Comparison of ENCODE assay signal across 17 cellular contexts in the genomic region with DNA sequence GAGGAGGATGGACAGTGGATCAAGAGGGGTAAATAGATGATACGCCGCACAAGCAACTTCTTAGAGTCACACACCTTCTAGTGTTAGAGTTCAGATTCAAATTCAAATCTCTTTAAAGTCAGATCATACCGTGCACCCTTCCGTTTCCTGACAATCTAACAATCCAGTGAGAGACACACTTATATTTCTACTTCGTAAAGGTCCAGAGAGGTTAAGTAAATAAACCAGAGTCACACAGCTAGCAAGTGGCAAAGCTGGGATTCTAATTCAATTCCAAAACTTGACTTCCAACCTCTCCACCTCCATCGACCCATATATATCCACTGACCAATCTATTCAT. TPM values are rescaled to one million over a fixed set of nuclear protein-coding genes. Genes with fewer than 3 reads are reported as not detected.
DNase-seq lines count a peak whose midpoint lies in the region; ATAC-seq and FAIRE-seq lines count a peak whose summit lies in the region.
"Had no signal": no experiment of that assay in that cellular context is flagged by ENCODE, and none has a peak within 500 bp of the region (broad histone marks: within the 10 kb centered on the region; RNA-seq: fewer than 3 reads in every experiment).

No MANE protein-coding gene starts in this region.

- WGBS in small intestine, 3 donors, result 82 to 93% (median 82%) methylated on average over 6 of the region's 6 CpGs

- H3K27ac Mint-ChIP-seq in activated CD8-positive, alpha-beta memory T cell treated with anti-CD3 and anti-CD28 coated beads, Interleukin-2, amount 10 ng/mL, durations not matched to agents 7 days and 5 days, result peak overlapping the region; percentile 17
- H3K27ac Mint-ChIP-seq in stimulated activated naive CD8-positive, alpha-beta T cell treated with anti-CD3 and anti-CD28 coated beads, Interleukin-15, Interleukin-2, amounts not matched to agents 100 ng/mL and 50 ng/mL, for 24 hours, result peak overlapping the region; percentile 29
- H3K27ac Mint-ChIP-seq in stimulated activated naive CD8-positive, alpha-beta T cell treated with anti-CD3 and anti-CD28 coated beads, Interleukin-15, amount 100 ng/mL, for 72 hours, result no peak overlapping the region
- no peak overlapping the region for H3K27ac Mint-ChIP-seq in central memory CD8-positive, alpha-beta T cell (ENCODE audit: low read depth)

- H3K27me3 Mint-ChIP-seq in activated CD8-positive, alpha-beta memory T cell treated with anti-CD3 and anti-CD28 coated beads, Interleukin-2, amount 10 ng/mL, durations not matched to agents 7 days and 5 days, result no peaks in the 10 kb centered on the region
- no peaks in the 10 kb centered on the region for H3K27me3 Mint-ChIP-seq in stimulated activated naive CD8-positive, alpha-beta T cell treated with anti-CD3 and anti-CD28 coated beads, Interleukin-15, Interleukin-2, amounts not matched to agents 100 ng/mL and 50 ng/mL, for 24 hours
- no peaks in the 10 kb centered on the region for H3K27me3 Mint-ChIP-seq in stimulated activated naive CD8-positive, alpha-beta T cell treated with anti-CD3 and anti-CD28 coated beads, Interleukin-15, amount 100 ng/mL, for 72 hours
- no peaks in the 10 kb centered on the region for H3K27me3 Mint-ChIP-seq in central memory CD8-positive, alpha-beta T cell

- H3K4me3 ChIP-seq in small intestine (ENCODE audit: low read depth in 1 of 2, low read length in 2 of 2), result no peak overlapping the region
- H3K4me3 ChIP-seq: HAP-1 had no signal

- FAIRE-seq in urothelium cell line (lab: Jason Lieb, UNC), result peak; percentile 40
- no peak for FAIRE-seq in small intestine (lab: Jason Lieb, UNC)
- FAIRE-seq: A204.1 had no signal

- H3K4me1 Mint-ChIP-seq in activated CD8-positive, alpha-beta memory T cell treated with anti-CD3 and anti-CD28 coated beads, Interleukin-2, amount 10 ng/mL, durations not matched to agents 7 days and 5 days, result peaks cover 12% of the 10 kb centered on the region
- peaks cover 26% of the 10 kb centered on the region for H3K4me1 Mint-ChIP-seq in stimulated activated naive CD8-positive, alpha-beta T cell treated with anti-CD3 and anti-CD28 coated beads, Interleukin-15, Interleukin-2, amounts not matched to agents 100 ng/mL and 50 ng/mL, for 24 hours (ENCODE audit: low read depth)
- H3K4me1 Mint-ChIP-seq in stimulated activated naive CD8-positive, alpha-beta T cell treated with anti-CD3 and anti-CD28 coated beads, Interleukin-15, amount 100 ng/mL, for 72 hours, result peaks cover 31% of the 10 kb centered on the region
- peaks cover 72% of the 10 kb centered on the region for H3K4me1 Mint-ChIP-seq in central memory CD8-positive, alpha-beta T cell

- H3K9me3 Mint-ChIP-seq in activated CD8-positive, alpha-beta memory T cell treated with anti-CD3 and anti-CD28 coated beads, Interleukin-2, amount 10 ng/mL, durations not matched to agents 7 days and 5 days (ENCODE audit: low read depth), result no peaks in the 10 kb centered on the region
- peaks cover 4% of the 10 kb centered on the region for H3K9me3 Mint-ChIP-seq in stimulated activated naive CD8-positive, alpha-beta T cell treated with anti-CD3 and anti-CD28 coated beads, Interleukin-15, Interleukin-2, amounts not matched to agents 100 ng/mL and 50 ng/mL, for 24 hours
- H3K9me3 Mint-ChIP-seq in stimulated activated naive CD8-positive, alpha-beta T cell treated with anti-CD3 and anti-CD28 coated beads, Interleukin-15, amount 100 ng/mL, for 72 hours, result no peaks in the 10 kb centered on the region
- H3K9me3 Mint-ChIP-seq in central memory CD8-positive, alpha-beta T cell, result no peaks in the 10 kb centered on the region

- H3K36me3 ChIP-seq in small intestine (ENCODE audit: control insufficient read depth in 2 of 2, insufficient read depth in 2 of 2, low read length in 2 of 2), result peaks cover 0 to 3% of the 10 kb centered on the region in 2 donors
- H3K36me3 ChIP-seq: HAP-1 had no signal

- H3K36me3 Mint-ChIP-seq in activated CD8-positive, alpha-beta memory T cell treated with anti-CD3 and anti-CD28 coated beads, Interleukin-2, amount 10 ng/mL, durations not matched to agents 7 days and 5 days, result peaks cover 7% of the 10 kb centered on the region
- H3K36me3 Mint-ChIP-seq in stimulated activated naive CD8-positive, alpha-beta T cell treated with anti-CD3 and anti-CD28 coated beads, Interleukin-15, Interleukin-2, amounts not matched to agents 100 ng/mL and 50 ng/mL, for 24 hours (ENCODE audit: low read depth), result peaks cover 36% of the 10 kb centered on the region
- peaks cover 15% of the 10 kb centered on the region for H3K36me3 Mint-ChIP-seq in central memory CD8-positive, alpha-beta T cell (ENCODE audit: insufficient read depth)

- no peak overlapping the region for H3K4me3 Mint-ChIP-seq in activated CD8-positive, alpha-beta memory T cell treated with anti-CD3 and anti-CD28 coated beads, Interleukin-2, amount 10 ng/mL, durations not matched to agents 7 days and 5 days
- no peak overlapping the region for H3K4me3 Mint-ChIP-seq in stimulated activated naive CD8-positive, alpha-beta T cell treated with anti-CD3 and anti-CD28 coated beads, Interleukin-15, Interleukin-2, amounts not matched to agents 100 ng/mL and 50 ng/mL, for 24 hours
- H3K4me3 Mint-ChIP-seq in stimulated activated naive CD8-positive, alpha-beta T cell treated with anti-CD3 and anti-CD28 coated beads, Interleukin-15, amount 100 ng/mL, for 72 hours, result peak overlapping the region in 1 of 2 donors; percentile 6
- H3K4me3 Mint-ChIP-seq in central memory CD8-positive, alpha-beta T cell, result peak overlapping the region; percentile 15

- no peak for ATAC-seq in activated CD8-positive, alpha-beta memory T cell treated with anti-CD3 and anti-CD28 coated beads, Interleukin-2, amount 10 ng/mL, durations not matched to agents 7 days and 5 days
- ATAC-seq in stimulated activated naive CD8-positive, alpha-beta T cell treated with anti-CD3 and anti-CD28 coated beads, Interleukin-15, amount 100 ng/mL, for 72 hours, result no peak
- ATAC-seq in central memory CD8-positive, alpha-beta T cell (replicated peaks; ENCODE audit: extremely low read depth, poor library complexity, severe bottlenecking), result no peak
- ATAC-seq in HG02870 (IDR thresholded peaks at IDR 0.05; ENCODE audit: unreplicated experiment), result no peak

- CTCF ChIA-PET in activated CD8-positive, alpha-beta memory T cell treated with anti-CD3 and anti-CD28 coated beads, Interleukin-2, amount 10 ng/mL, durations not matched to agents 7 days and 5 days (lab: Charles Lee), result interaction anchor here (1.3 kb wide), 1 partner anchor 13 kb away, joined by 4 read pairs; no protein-coding TSS in a partner anchor

- no peaks in the 10 kb centered on the region for H3K9me3 ChIP-seq in small intestine (ENCODE audit: control insufficient read depth, low read depth)
- H3K9me3 ChIP-seq: HAP-1 had no signal

- H3K4me1 ChIP-seq in small intestine (ENCODE audit: control insufficient read depth in 2 of 2, insufficient read depth in 1 of 2, low read depth in 1 of 2, low read length in 1 of 2), result peaks cover 0 to 3% of the 10 kb centered on the region in 2 donors
- H3K4me1 ChIP-seq: HAP-1 had no signal

- H3K27me3 ChIP-seq in small intestine (ENCODE audit: control insufficient read depth in 2 of 2, insufficient read depth in 2 of 2, low read length in 2 of 2), result no peaks in the 10 kb centered on the region

- no peak for DNase-seq in activated CD8-positive, alpha-beta memory T cell treated with anti-CD3 and anti-CD28 coated beads, Interleukin-2, amount 10 ng/mL, durations not matched to agents 7 days and 5 days
- no peak for DNase-seq in activated CD8-positive, alpha-beta memory T cell treated with anti-CD3 and anti-CD28 coated beads, Interleukin-2, amount 50 U/mL, for 4 hours
- DNase-seq in stimulated activated naive CD8-positive, alpha-beta T cell treated with anti-CD3 and anti-CD28 coated beads, Interleukin-15, amount 100 ng/mL, for 72 hours, result no peak
- no peak for DNase-seq in central memory CD8-positive, alpha-beta T cell (ENCODE audit: low spot score in 2 of 2)
- DNase-seq in urothelium cell line (ENCODE audit: low spot score), result no peak
- DNase-seq in small intestine, result no peak
- DNase-seq: C1 segment of cervical spinal cord, Calu3, DMS79, NCI-H187, NCI-H345, NCI-H526 treated with DMSO at 0.1 percent for 48 hours, SHP77 treated with DMSO at 0.1 percent for 48 hours had no signal

- H3K27ac ChIP-seq in small intestine (ENCODE audit: low read depth in 1 of 2, low read length in 1 of 2), result no peak overlapping the region

RNA-seq across cellular contexts. Expression of gene MIAT, which starts 34.0 kb away (rescaled TPM):
- 100 to 1,000 TPM in 1 of 2 experiments, 10 to 100 TPM in 1; 66.5 to 125 TPM for total RNA-seq in activated CD8-positive, alpha-beta memory T cell treated with anti-CD3 and anti-CD28 coated beads, Interleukin-2, amount 10 ng/mL, durations not matched to agents 7 days and 5 days
- polyA plus RNA-seq in small intestine, result 1 to 10 TPM in 1 of 3 donors, under 1 TPM in 1, not detected in 1; 0.27 to 1.3 TPM

Comparison
In these comparisons a context has a peak if more than half of its experiments do, and no peak if none do; other contexts are left out.
1. H3K27ac Mint-ChIP-seq: peak in activated CD8-positive, alpha-beta memory T cell treated with anti-CD3 and anti-CD28 coated beads, Interleukin-2, amount 10 ng/mL, durations not matched to agents 7 days and 5 days (single experiment) and stimulated activated naive CD8-positive, alpha-beta T cell treated with anti-CD3 and anti-CD28 coated beads, Interleukin-15, Interleukin-2, amounts not matched to agents 100 ng/mL and 50 ng/mL, for 24 hours (single experiment); none in stimulated activated naive CD8-positive, alpha-beta T cell treated with anti-CD3 and anti-CD28 coated beads, Interleukin-15, amount 100 ng/mL, for 72 hours (0 of 2) and central memory CD8-positive, alpha-beta T cell (single experiment).